ENCODE assay signal across 33 cellular contexts in the genomic region with DNA sequence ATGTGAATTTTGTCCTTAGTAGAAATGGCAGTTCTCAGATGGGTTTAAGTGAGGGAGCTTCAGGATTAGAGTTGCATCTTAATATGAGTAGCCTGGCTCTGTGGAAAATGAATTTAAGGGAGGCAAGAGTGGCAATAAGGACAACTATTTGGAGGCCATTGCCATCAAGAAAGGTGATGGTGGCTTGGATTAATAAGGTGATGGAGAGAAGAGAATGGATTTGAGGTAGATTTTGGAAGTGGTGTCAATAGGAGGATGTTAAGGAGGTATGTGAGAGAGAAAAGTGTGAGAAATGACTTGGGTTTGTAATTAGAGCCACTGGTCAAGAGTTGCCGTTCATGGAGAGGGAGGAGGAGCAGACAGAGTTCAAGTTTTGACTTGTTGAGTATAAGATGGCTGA.
"Had no signal": no experiment of that assay in that cellular context is flagged by ENCODE, and none has a peak within 500 bp of the region (broad histone marks: within the 10 kb centered on the region; RNA-seq: fewer than 3 reads in every experiment).

No MANE protein-coding gene starts in this region.

- H3K9me3 Mint-ChIP-seq: activated CD4-positive, alpha-beta memory T cell treated with anti-CD3 and anti-CD28 coated beads for 36 hours; activated CD4-positive, alpha-beta T cell treated with anti-CD3 and anti-CD28 coated beads, Interleukin-2, amount 10 ng/mL, durations not matched to agents 24 days and 14 days; activated naive CD4-positive, alpha-beta T cell treated with anti-CD3 and anti-CD28 coated beads for 36 hours; activated naive CD8-positive, alpha-beta T cell treated with anti-CD3 and anti-CD28 coated beads for 36 hours; activated T-helper 1 cell treated with anti-CD3 and anti-CD28 coated beads, Interleukin-12 subunit alpha, Interleukin-12 subunit beta, Interleukin-2, Interleukin-4 antibody, amounts not matched to agents 30 ng/mL and 10 ng/mL and 1 ng/mL, durations not matched to agents 14 hours and 24 hours and 36 hours; endodermal cell; stimulated activated memory B cell treated with anti-CD40 and anti-IgM and Interleukin-4, amounts not matched to agents 10 μg/mL and 1 μg/mL and 100 μg/mL, for 72 hours had no signal

- H3K36me3 ChIP-seq: adrenal gland, brain microvascular endothelial cell, gastrocnemius medialis, left ventricle myocardium inferior, pancreas, prostate gland, sigmoid colon, suprapubic skin, tibial artery had no signal

- H3K27me3 Mint-ChIP-seq: activated CD4-positive, alpha-beta T cell treated with anti-CD3 and anti-CD28 coated beads, Interleukin-2, amount 10 ng/mL, durations not matched to agents 24 days and 14 days; activated naive CD8-positive, alpha-beta T cell treated with anti-CD3 and anti-CD28 coated beads for 36 hours; stimulated activated memory B cell treated with anti-CD40 and anti-IgM and Interleukin-4, amounts not matched to agents 10 μg/mL and 1 μg/mL and 100 μg/mL, for 72 hours had no signal

- H3K4me3 ChIP-seq: adrenal gland, gastrocnemius medialis, left ventricle myocardium inferior, lung, mucosa of descending colon, pancreas, prostate gland, sigmoid colon, suprapubic skin, tibial artery had no signal

- FAIRE-seq: astrocyte, islet of Langerhans, pancreas, small intestine had no signal

- H3K27ac Mint-ChIP-seq: activated CD4-positive, alpha-beta memory T cell treated with anti-CD3 and anti-CD28 coated beads for 36 hours; activated CD4-positive, alpha-beta T cell treated with anti-CD3 and anti-CD28 coated beads, Interleukin-2, amount 10 ng/mL, durations not matched to agents 24 days and 14 days; activated naive CD4-positive, alpha-beta T cell treated with anti-CD3 and anti-CD28 coated beads for 36 hours; activated naive CD8-positive, alpha-beta T cell treated with anti-CD3 and anti-CD28 coated beads for 36 hours; activated T-helper 1 cell treated with anti-CD3 and anti-CD28 coated beads, Interleukin-12 subunit alpha, Interleukin-12 subunit beta, Interleukin-2, Interleukin-4 antibody, amounts not matched to agents 30 ng/mL and 10 ng/mL and 1 ng/mL, durations not matched to agents 14 hours and 24 hours and 36 hours; endodermal cell; nephron progenitor cell; stimulated activated memory B cell treated with anti-CD40 and anti-IgM and Interleukin-4, amounts not matched to agents 10 μg/mL and 1 μg/mL and 100 μg/mL, for 72 hours had no signal

- H3K9me3 ChIP-seq: adrenal gland, gastrocnemius medialis, left ventricle myocardium inferior, mucosa of descending colon, pancreas, prostate gland, sigmoid colon, suprapubic skin, tibial artery had no signal

- DNase-seq: activated CD4-positive, alpha-beta memory T cell treated with anti-CD3 and anti-CD28 coated beads for 36 hours; activated CD4-positive, alpha-beta T cell treated with anti-CD3 and anti-CD28 coated beads, Interleukin-2, amount 10 ng/mL, durations not matched to agents 24 days and 14 days; activated CD4-positive, CD25-positive, alpha-beta regulatory T cell treated with anti-CD3 and anti-CD28 coated beads, Interleukin-2, amount 50 U/mL, for 72 hours; activated CD8-positive, alpha-beta memory T cell treated with anti-CD3 and anti-CD28 coated beads, Interleukin-2, amount 50 U/mL, for 4 hours; activated effector memory CD4-positive, alpha-beta T cell treated with anti-CD3 and anti-CD28 coated beads, Interleukin-2, amount 50 U/mL, for 16 hours; activated naive CD4-positive, alpha-beta T cell treated with anti-CD3 and anti-CD28 coated beads for 36 hours; activated naive CD8-positive, alpha-beta T cell treated with anti-CD3 and anti-CD28 coated beads for 36 hours; activated T-cell treated with anti-CD3 and anti-CD28 coated beads, Interleukin-2, amount 50 U/mL, for 1 hour; adrenal gland; brain microvascular endothelial cell; central memory CD4-positive, alpha-beta T cell; endodermal cell; gastrocnemius medialis; glutamatergic neuron; left ventricle myocardium inferior; mucosa of descending colon; nephron progenitor cell; pancreas; retina; sigmoid colon; small intestine; stimulated activated CD4-positive, alpha-beta T cell treated with anti-CD3 and anti-CD28 coated beads, Interleukin-1b, Interleukin-23, amount 100 ng/mL, for 48 hours; stimulated activated CD4-positive, alpha-beta T cell treated with anti-CD3 and anti-CD28 coated beads, Interleukin-4, amount 100 ng/mL, for 4 hours; stimulated activated CD8-positive, alpha-beta memory T cell treated with anti-CD3 and anti-CD28 coated beads, Interleukin-4, amount 100 ng/mL, for 48 hours; T-helper 2 cell; tibial artery had no signal

- H3K4me1 ChIP-seq: prostate gland had no signal

- H3K27ac ChIP-seq: prostate gland, suprapubic skin had no signal

- H3K27me3 ChIP-seq: adrenal gland, brain microvascular endothelial cell, gastrocnemius medialis, pancreas, sigmoid colon, suprapubic skin, tibial artery had no signal

- H3K4me1 Mint-ChIP-seq: activated naive CD8-positive, alpha-beta T cell treated with anti-CD3 and anti-CD28 coated beads for 36 hours had no signal

- ATAC-seq: gastrocnemius medialis; stimulated activated memory B cell treated with anti-CD40 and anti-IgM and Interleukin-4, amounts not matched to agents 10 μg/mL and 1 μg/mL and 100 μg/mL, for 72 hours had no signal

- H3K4me3 Mint-ChIP-seq: activated CD4-positive, alpha-beta memory T cell treated with anti-CD3 and anti-CD28 coated beads for 36 hours; activated CD4-positive, alpha-beta T cell treated with anti-CD3 and anti-CD28 coated beads, Interleukin-2, amount 10 ng/mL, durations not matched to agents 24 days and 14 days; activated naive CD4-positive, alpha-beta T cell treated with anti-CD3 and anti-CD28 coated beads for 36 hours; activated naive CD8-positive, alpha-beta T cell treated with anti-CD3 and anti-CD28 coated beads for 36 hours; activated T-helper 1 cell treated with anti-CD3 and anti-CD28 coated beads, Interleukin-12 subunit alpha, Interleukin-12 subunit beta, Interleukin-2, Interleukin-4 antibody, amounts not matched to agents 30 ng/mL and 10 ng/mL and 1 ng/mL, durations not matched to agents 14 hours and 24 hours and 36 hours; endodermal cell; nephron progenitor cell; stimulated activated memory B cell treated with anti-CD40 and anti-IgM and Interleukin-4, amounts not matched to agents 10 μg/mL and 1 μg/mL and 100 μg/mL, for 72 hours had no signal
